In the genomic region with DNA sequence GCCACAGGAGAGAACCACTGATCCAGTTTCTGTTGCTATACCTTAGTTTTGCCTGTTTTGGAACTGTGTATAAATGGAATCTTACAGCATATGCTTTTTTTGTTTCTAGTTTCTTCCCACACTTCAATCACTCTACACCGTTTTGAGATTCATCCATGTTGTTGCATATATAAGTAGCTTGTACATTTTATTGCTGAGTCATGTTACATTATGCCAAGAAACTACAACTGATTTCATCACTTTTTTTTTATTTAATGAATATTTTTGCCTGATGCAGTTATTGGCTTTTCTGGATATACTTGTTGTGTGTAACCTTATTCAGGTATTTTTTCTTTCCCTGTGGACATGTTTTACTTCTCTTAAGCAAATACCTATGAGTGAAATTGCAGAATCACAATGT, we compare ENCODE assay signal across 26 cellular contexts.
"Had no signal": no experiment of that assay in that cellular context is flagged by ENCODE, and none has a peak within 500 bp of the region (broad histone marks: within the 10 kb centered on the region; RNA-seq: fewer than 3 reads in every experiment).

No MANE protein-coding gene starts in this region.

- H3K4me3 ChIP-seq: heart left ventricle, ovary, sigmoid colon, thoracic aorta had no signal

- FAIRE-seq: astrocyte, urothelium cell line had no signal

- H3K36me3 ChIP-seq: heart left ventricle, ovary, sigmoid colon, thoracic aorta had no signal

- DNase-seq: activated CD4-positive, alpha-beta memory T cell treated with anti-CD3 and anti-CD28 coated beads, Interleukin-2, amount 10 ng/mL, durations not matched to agents 7 days and 5 days; activated CD4-positive, alpha-beta T cell treated with anti-CD3 and anti-CD28 coated beads for 1 hour; activated CD4-positive, alpha-beta T cell treated with anti-CD3 and anti-CD28 coated beads, Interleukin-2, amount 10 ng/mL, durations not matched to agents 7 days and 5 days; activated CD8-positive, alpha-beta memory T cell treated with anti-CD3 and anti-CD28 coated beads, Interleukin-2, amount 50 U/mL, for 48 hours; activated gamma-delta T cell treated with Interleukin-2 at 50 U/mL for 16 hours; activated naive CD4-positive, alpha-beta T cell treated with anti-CD3 and anti-CD28 coated beads, Interleukin-2, amount 50 U/mL, for 16 hours; activated T-cell treated with anti-CD3 and anti-CD28 coated beads, Interleukin-2, amount 50 U/mL, for 24 hours; amniotic stem cell; endodermal cell; foreskin keratinocyte; heart left ventricle; hypothalamus; immature natural killer cell; midbrain; naive thymus-derived CD4-positive, alpha-beta T cell; ovary; sigmoid colon; stimulated activated CD4-positive, alpha-beta T cell treated with anti-CD3 and anti-CD28 coated beads, Interleukin-15, amount 100 ng/mL, for 24 hours; stimulated activated CD4-positive, alpha-beta T cell treated with anti-CD3 and anti-CD28 coated beads, Interleukin-2, amount 100 ng/mL, for 24 hours; stimulated activated naive CD4-positive, alpha-beta T cell treated with Interleukin-2 at 50 U/mL for 16 hours; trophoblast cell had no signal

- H3K27me3 ChIP-seq: foreskin keratinocyte, heart left ventricle, ovary, sigmoid colon had no signal

- H3K9me3 ChIP-seq: ovary, sigmoid colon, thoracic aorta had no signal

- H3K4me1 ChIP-seq: foreskin keratinocyte, heart left ventricle, sigmoid colon had no signal

- ATAC-seq: activated T-helper 17 cell treated with anti-CD3 and anti-CD28 coated beads, Interleukin-2, amount 50 U/mL, for 72 hours; esophagus mucosa; foreskin keratinocyte; heart left ventricle; naive thymus-derived CD4-positive, alpha-beta T cell had no signal

- H3K27ac ChIP-seq: foreskin keratinocyte, heart left ventricle, ovary, sigmoid colon, thoracic aorta had no signal
